ENCODE assay signal across 8 cellular contexts in the genomic region with DNA sequence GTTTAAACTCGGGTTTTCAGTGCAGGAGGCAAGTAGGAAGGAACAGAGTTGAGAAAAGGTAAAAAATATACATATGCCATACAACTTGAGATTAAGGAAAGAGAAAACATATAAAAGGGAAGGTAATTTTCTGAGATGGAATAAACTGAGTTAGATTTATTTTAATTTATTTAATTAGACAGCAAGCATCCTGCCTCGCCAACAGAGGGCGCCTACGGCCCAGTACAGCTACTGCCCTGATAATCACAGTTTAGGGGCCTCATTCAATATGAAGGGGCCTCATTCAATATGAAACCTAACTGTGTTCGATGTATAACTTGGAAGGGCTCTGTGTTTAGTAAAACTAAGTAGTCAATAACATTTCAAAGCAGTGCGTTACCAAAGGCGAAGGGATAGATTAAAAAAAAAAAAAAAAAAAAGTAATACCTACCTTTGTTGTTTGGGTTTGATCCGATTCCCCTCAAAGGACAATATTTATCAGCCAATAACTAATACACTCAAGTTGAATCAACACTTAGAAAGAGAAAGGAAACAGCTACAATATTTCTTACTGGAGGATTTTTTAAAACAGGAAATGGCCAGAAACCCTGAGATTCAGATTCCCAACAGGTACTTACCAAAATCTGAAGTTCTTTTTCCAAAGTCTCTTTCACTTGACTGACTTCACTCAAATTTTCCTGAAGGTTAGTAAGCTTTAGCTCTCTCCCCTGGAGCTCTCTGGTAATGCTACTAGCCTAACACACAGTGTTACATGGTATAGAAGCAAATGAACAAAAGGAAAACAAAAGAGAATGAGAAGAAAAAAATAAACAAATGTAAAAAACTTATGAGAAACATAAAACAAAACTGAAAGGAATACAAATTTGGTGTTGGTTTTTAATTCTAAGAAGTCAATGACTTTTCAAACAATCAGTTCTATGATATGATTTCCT.
DNase-seq lines count a peak whose midpoint lies in the region; ATAC-seq and TF ChIP-seq lines count a peak whose summit lies in the region.

No MANE protein-coding gene starts in this region.

- peak overlapping the region; percentile 79 for H3K27ac Mint-ChIP-seq in activated CD8-positive, alpha-beta memory T cell treated with anti-CD3 and anti-CD28 coated beads, Interleukin-2, amount 10 ng/mL, durations not matched to agents 7 days and 5 days

- CTCF ChIA-PET in activated CD8-positive, alpha-beta memory T cell treated with anti-CD3 and anti-CD28 coated beads, Interleukin-2, amount 10 ng/mL, durations not matched to agents 7 days and 5 days (lab: Charles Lee) = interaction anchor here (0.7 to 5.6 kb wide), 23 partner anchors 8 to 435 kb away, joined by 3 to 62 read pairs (median 3); partner anchors contain the start of gene ZCCHC8

- peaks cover 14% of the 10 kb centered on the region for H3K4me1 Mint-ChIP-seq in activated CD8-positive, alpha-beta memory T cell treated with anti-CD3 and anti-CD28 coated beads, Interleukin-2, amount 10 ng/mL, durations not matched to agents 7 days and 5 days

- peak overlapping the region; percentile 2 for H3K4me3 Mint-ChIP-seq in activated CD8-positive, alpha-beta memory T cell treated with anti-CD3 and anti-CD28 coated beads, Interleukin-2, amount 10 ng/mL, durations not matched to agents 7 days and 5 days

- peak; percentile 73 for ATAC-seq in activated CD8-positive, alpha-beta memory T cell treated with anti-CD3 and anti-CD28 coated beads, Interleukin-2, amount 10 ng/mL, durations not matched to agents 7 days and 5 days
- ATAC-seq in GM21737 (IDR thresholded peaks at IDR 0.05; ENCODE audit: unreplicated experiment) (no peak), HG03354 (IDR thresholded peaks at IDR 0.05; ENCODE audit: poor library complexity, severe bottlenecking, unreplicated experiment) (no peak)

- H3K36me3 Mint-ChIP-seq in activated CD8-positive, alpha-beta memory T cell treated with anti-CD3 and anti-CD28 coated beads, Interleukin-2, amount 10 ng/mL, durations not matched to agents 7 days and 5 days = peaks cover 8% of the 10 kb centered on the region

- H3K27me3 Mint-ChIP-seq in activated CD8-positive, alpha-beta memory T cell treated with anti-CD3 and anti-CD28 coated beads, Interleukin-2, amount 10 ng/mL, durations not matched to agents 7 days and 5 days = no peaks in the 10 kb centered on the region

- no peaks in the 10 kb centered on the region for H3K9me3 Mint-ChIP-seq in activated CD8-positive, alpha-beta memory T cell treated with anti-CD3 and anti-CD28 coated beads, Interleukin-2, amount 10 ng/mL, durations not matched to agents 7 days and 5 days (ENCODE audit: low read depth)

- DNase-seq in NCI-H345 (lab: John Stamatoyannopoulos, UW) = peak; percentile 1
- no peak for DNase-seq in NCI-H345 treated with DMSO at 0.1 percent for 48 hours (lab: John Stamatoyannopoulos, UW; ENCODE audit: unreplicated experiment)
- peak; percentile 45 for DNase-seq in NCI-H69 (lab: John Stamatoyannopoulos, UW)
- peak; percentile 71 for DNase-seq in activated CD8-positive, alpha-beta memory T cell treated with anti-CD3 and anti-CD28 coated beads, Interleukin-2, amount 10 ng/mL, durations not matched to agents 7 days and 5 days
- peak; percentile 49 for DNase-seq in fibroblast of villous mesenchyme (ENCODE audit: low read depth)
- DNase-seq in stimulated activated CD4-positive, alpha-beta T cell treated with anti-CD3 and anti-CD28 coated beads, Interleukin-15, amount 100 ng/mL, for 1 hour (ENCODE audit: low read depth in 1 of 2, low spot score in 1 of 2) = peak; percentile 3 to 23

- H3K4me3 ChIP-seq in fibroblast of villous mesenchyme (ENCODE audit: low read depth, low read length) = no peak overlapping the region

- TF ChIP-seq CTCF in fibroblast of villous mesenchyme (IDR thresholded peaks at IDR 0.05; ENCODE audit: insufficient read depth, low read depth, low read length) = peak; percentile 71
